Comparison of ENCODE assay signal across 1 cellular context in genomic region chr15:57705746-57706404, GRCh38.
TF ChIP-seq lines count a peak whose summit lies in the region.

No MANE protein-coding gene starts in this region.

TF ChIP-seq in GM12878, 131 proteins besides CTCF, POLR2A, EP300 and RAD21 (continued from another document):
- TF ChIP-seq BCLAF1 (IDR thresholded peaks at IDR 0.05) (no peak), EZH2 (IDR thresholded peaks at IDR 0.05; ENCODE audit: borderline replicate concordance, control insufficient read depth, low read depth, low read length) (no peak), IKZF1 (conservative IDR thresholded peaks at IDR 0.05) (no peak), CREB1 (IDR thresholded peaks at IDR 0.05; ENCODE audit: low read depth) (no peak), GABPA (IDR thresholded peaks at IDR 0.05; ENCODE audit: low read depth) (no peak), SP1 (IDR thresholded peaks at IDR 0.05; ENCODE audit: low read depth, low read length) (no peak)
- TF ChIP-seq, protein P1, sequence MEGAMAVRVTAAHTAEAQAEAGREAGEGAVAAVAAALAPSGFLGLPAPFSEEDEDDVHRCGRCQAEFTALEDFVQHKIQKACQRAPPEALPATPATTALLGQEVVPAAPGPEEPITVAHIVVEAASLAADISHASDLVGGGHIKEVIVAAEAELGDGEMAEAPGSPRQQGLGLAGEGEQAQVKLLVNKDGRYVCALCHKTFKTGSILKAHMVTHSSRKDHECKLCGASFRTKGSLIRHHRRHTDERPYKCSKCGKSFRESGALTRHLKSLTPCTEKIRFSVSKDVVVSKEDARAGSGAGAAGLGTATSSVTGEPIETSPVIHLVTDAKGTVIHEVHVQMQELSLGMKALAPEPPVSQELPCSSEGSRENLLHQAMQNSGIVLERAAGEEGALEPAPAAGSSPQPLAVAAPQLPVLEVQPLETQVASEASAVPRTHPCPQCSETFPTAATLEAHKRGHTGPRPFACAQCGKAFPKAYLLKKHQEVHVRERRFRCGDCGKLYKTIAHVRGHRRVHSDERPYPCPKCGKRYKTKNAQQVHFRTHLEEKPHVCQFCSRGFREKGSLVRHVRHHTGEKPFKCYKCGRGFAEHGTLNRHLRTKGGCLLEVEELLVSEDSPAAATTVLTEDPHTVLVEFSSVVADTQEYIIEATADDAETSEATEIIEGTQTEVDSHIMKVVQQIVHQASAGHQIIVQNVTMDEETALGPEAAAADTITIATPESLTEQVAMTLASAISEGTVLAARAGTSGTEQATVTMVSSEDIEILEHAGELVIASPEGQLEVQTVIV (IDR thresholded peaks at IDR 0.05; ENCODE audit: borderline replicate concordance, partially characterized antibody) = no peak
- TF ChIP-seq, protein P2, sequence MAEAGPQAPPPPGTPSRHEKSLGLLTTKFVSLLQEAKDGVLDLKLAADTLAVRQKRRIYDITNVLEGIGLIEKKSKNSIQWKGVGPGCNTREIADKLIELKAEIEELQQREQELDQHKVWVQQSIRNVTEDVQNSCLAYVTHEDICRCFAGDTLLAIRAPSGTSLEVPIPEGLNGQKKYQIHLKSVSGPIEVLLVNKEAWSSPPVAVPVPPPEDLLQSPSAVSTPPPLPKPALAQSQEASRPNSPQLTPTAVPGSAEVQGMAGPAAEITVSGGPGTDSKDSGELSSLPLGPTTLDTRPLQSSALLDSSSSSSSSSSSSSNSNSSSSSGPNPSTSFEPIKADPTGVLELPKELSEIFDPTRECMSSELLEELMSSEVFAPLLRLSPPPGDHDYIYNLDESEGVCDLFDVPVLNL (IDR thresholded peaks at IDR 0.05; ENCODE audit: low read depth, low read length) = no peak
